In the genomic region with DNA sequence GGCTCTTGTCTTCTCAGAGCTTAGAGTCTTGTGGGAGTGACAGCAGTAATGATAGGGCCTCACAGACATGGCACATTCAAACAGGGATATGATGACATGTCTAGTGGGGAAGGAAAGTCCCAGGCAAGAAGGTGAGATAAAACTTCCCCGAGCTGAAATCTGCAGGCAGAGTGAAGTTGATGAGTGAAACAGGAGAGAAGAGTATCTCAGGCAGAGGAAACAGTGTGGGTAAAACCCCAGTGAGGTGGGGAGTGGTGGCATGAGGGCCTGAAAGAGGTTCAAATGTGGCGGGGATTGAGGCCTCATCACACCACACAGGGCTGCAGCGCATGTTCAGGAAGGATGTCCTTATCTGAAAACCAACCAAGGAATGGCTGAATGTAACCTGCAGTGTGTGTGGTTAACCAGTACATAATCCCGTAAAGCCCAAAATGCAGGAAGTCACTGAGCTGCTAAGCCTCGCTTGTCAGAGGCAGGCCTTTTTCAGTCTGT, we compare ENCODE assay signal across 11 cellular contexts.
DNase-seq lines count a peak whose midpoint lies in the region; ATAC-seq and TF ChIP-seq lines count a peak whose summit lies in the region.
"Had no signal": no experiment of that assay in that cellular context is flagged by ENCODE, and none has a peak within 500 bp of the region (broad histone marks: within the 10 kb centered on the region; RNA-seq: fewer than 3 reads in every experiment).

No MANE protein-coding gene starts in this region.

- no peak overlapping the region for H3K27ac ChIP-seq in uterus
- H3K27ac ChIP-seq: HL-60, parathyroid adenoma had no signal

- H3K9me3 ChIP-seq in uterus, result no peaks in the 10 kb centered on the region

- intact Hi-C loops in uterus (cut with DNase I; ENCODE audit: low total_unique reads), result no loop called here

- H3K27ac Mint-ChIP-seq in activated T-cell treated with anti-CD3 and anti-CD28 coated beads, Interleukin-2, amount 50 U/mL, for 24 hours, result peak overlapping the region; percentile 4

- H3K27me3 Mint-ChIP-seq in activated T-cell treated with anti-CD3 and anti-CD28 coated beads, Interleukin-2, amount 50 U/mL, for 24 hours, result peaks cover 13% of the 10 kb centered on the region

- ATAC-seq in GM21529 (IDR thresholded peaks at IDR 0.05; ENCODE audit: unreplicated experiment), result peak; percentile 76
- ATAC-seq in HG03139 (IDR thresholded peaks at IDR 0.05; ENCODE audit: unreplicated experiment), result peak; percentile 52

- H3K4me3 ChIP-seq in uterus, result no peak overlapping the region

- no peak for DNase-seq in activated T-cell treated with anti-CD3 and anti-CD28 coated beads, Interleukin-2, amount 50 U/mL, for 24 hours
- DNase-seq in activated T-cell treated with anti-CD3 and anti-CD28 coated beads, Interleukin-2, amount 50 U/mL, for 1 hour, result no peak
- DNase-seq in islet precursor cell, result peak; percentile 15
- DNase-seq in uterus, result no peak
- no peak for DNase-seq in foreskin melanocyte
- DNase-seq in NCI-H2171 (lab: John Stamatoyannopoulos, UW), result no peak
- DNase-seq: anterior cingulate cortex had no signal

- no peak overlapping the region for H3K4me3 Mint-ChIP-seq in activated T-cell treated with anti-CD3 and anti-CD28 coated beads, Interleukin-2, amount 50 U/mL, for 24 hours

- H3K27me3 ChIP-seq in uterus, result no peaks in the 10 kb centered on the region

- H3K36me3 Mint-ChIP-seq in activated T-cell treated with anti-CD3 and anti-CD28 coated beads, Interleukin-2, amount 50 U/mL, for 24 hours (ENCODE audit: low read depth), result no peaks in the 10 kb centered on the region

- H3K36me3 ChIP-seq in uterus, result no peaks in the 10 kb centered on the region

- peaks cover 3% of the 10 kb centered on the region for H3K4me1 Mint-ChIP-seq in activated T-cell treated with anti-CD3 and anti-CD28 coated beads, Interleukin-2, amount 50 U/mL, for 24 hours (ENCODE audit: low read depth)

- H3K9me3 Mint-ChIP-seq in activated T-cell treated with anti-CD3 and anti-CD28 coated beads, Interleukin-2, amount 50 U/mL, for 24 hours, result no peaks in the 10 kb centered on the region

- no peak for TF ChIP-seq POLR2A in uterus (IDR thresholded peaks at IDR 0.05)

- no peaks in the 10 kb centered on the region for H3K4me1 ChIP-seq in uterus
- H3K4me1 ChIP-seq: parathyroid adenoma had no signal

- TF ChIP-seq CTCF in uterus (IDR thresholded peaks at IDR 0.05), result no peak
